In the genomic region with DNA sequence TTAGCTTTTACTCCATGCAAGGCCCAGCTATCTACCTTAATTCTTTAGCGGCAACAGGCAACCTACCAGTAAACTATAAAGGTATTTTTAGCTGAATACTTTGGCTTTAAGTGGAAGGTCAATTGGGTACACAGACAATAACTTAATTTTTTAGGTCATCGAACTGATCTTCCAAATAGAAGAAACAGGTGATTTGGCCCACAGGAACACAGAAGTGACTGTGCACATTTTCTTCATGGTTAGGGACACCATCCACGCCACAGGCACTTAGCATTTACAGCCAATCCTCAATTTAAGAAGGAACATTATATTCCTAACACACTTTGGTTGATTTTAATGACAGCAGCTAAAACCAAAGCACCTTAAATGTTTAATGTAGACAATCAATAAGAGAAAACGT, we compare ENCODE assay signal across 8 cellular contexts. TPM values are rescaled to one million over a fixed set of nuclear protein-coding genes. Genes with fewer than 3 reads are reported as not detected.
DNase-seq lines count a peak whose midpoint lies in the region; ATAC-seq and TF ChIP-seq lines count a peak whose summit lies in the region.

No MANE protein-coding gene starts in this region.

- no TSS peak for BruUV-seq in Panc1 (replicated peaks; lab: Mats Ljungman, UMichigan)

- no peak for TF ChIP-seq CTCF in GM12875 (IDR thresholded peaks at IDR 0.05; ENCODE audit: borderline replicate concordance, insufficient read depth, low read depth, low read length)
- TF ChIP-seq CTCF in Panc1 (IDR thresholded peaks at IDR 0.05), result no peak
- TF ChIP-seq CTCF in progenitor cell of endocrine pancreas (IDR thresholded peaks at IDR 0.05; ENCODE audit: unreplicated experiment), result no peak
- TF ChIP-seq CTCF in tibial nerve (IDR thresholded peaks at IDR 0.05), result no peak

- peaks cover 30% of the 10 kb centered on the region for H3K4me1 Mint-ChIP-seq in progenitor cell of endocrine pancreas (ENCODE audit: low read depth)

- 67 to 69% methylated on average over 4 of the region's 4 CpGs for WGBS in tibial nerve, 2 donors

- in situ Hi-C loops in Panc1 (cut with HindIII; ENCODE audit: low pct_unique_long_range_greater_than_20kb, low sequenced_read_pairs), result no loop called here

- intact Hi-C loops in Panc1 (cut with micrococcal nuclease; ENCODE audit: unreplicated experiment), result loop anchor here (5.0 to 10.0 kb wide), 2 partner anchors 110 to 312 kb away; partner anchors contain the start of gene ATOSA

- H3K36me3 ChIP-seq in Panc1 (ENCODE audit: control insufficient read depth, insufficient read depth, low read length), result peaks cover 5% of the 10 kb centered on the region; the same call in 1 of the 2 replicates
- H3K36me3 ChIP-seq in tibial nerve, result no peaks in the 10 kb centered on the region

- H3K9me3 ChIP-seq in Panc1 (ENCODE audit: control insufficient read depth, insufficient read depth, low read depth, low read length) (no peaks in the 10 kb centered on the region), tibial nerve (no peaks in the 10 kb centered on the region)

- no peaks in the 10 kb centered on the region for H3K27me3 ChIP-seq in Panc1 (ENCODE audit: control insufficient read depth, insufficient read depth, low read length)
- H3K27me3 ChIP-seq in tibial nerve, result no peaks in the 10 kb centered on the region

- TF ChIP-seq POLR2A in erythroblast (IDR thresholded peaks at IDR 0.05; ENCODE audit: low read length) (no peak), tibial nerve (IDR thresholded peaks at IDR 0.05) (no peak)

- peaks cover 4% of the 10 kb centered on the region for H3K36me3 Mint-ChIP-seq in progenitor cell of endocrine pancreas (ENCODE audit: insufficient read depth)

- CTCF ChIA-PET in Panc1 (lab: Charles Lee), result no interaction called here

- H3K4me3 ChIP-seq in GM12875 (ENCODE audit: low read depth, low read length) (peak overlapping the region; percentile 8), Panc1 (ENCODE audit: low read depth in 2 of 2, low read length in 2 of 2) (peak overlapping the region; percentile 86 to 97), tibial nerve (peak overlapping the region in 1 of 4 donors; percentile 87)

- TF ChIP-seq EP300 in tibial nerve (IDR thresholded peaks at IDR 0.05), result no peak

- POLR2A ChIA-PET in Panc1 (lab: Charles Lee), result interaction anchor here (0.6 kb wide), 1 partner anchor 885 kb away, joined by 4 read pairs; no protein-coding TSS in a partner anchor

- no peaks in the 10 kb centered on the region for H3K9me3 Mint-ChIP-seq in progenitor cell of endocrine pancreas (ENCODE audit: low read depth)

- no peaks in the 10 kb centered on the region for H3K27me3 Mint-ChIP-seq in progenitor cell of endocrine pancreas

- DNase-seq in Panc1 (ENCODE audit: low read depth, low spot score) (no peak), erythroblast (lab: John Stamatoyannopoulos, UW) (peak; percentile 57 to 62), progenitor cell of endocrine pancreas (ENCODE audit: low spot score, unreplicated experiment) (no peak), tibial nerve (ENCODE audit: low spot score in 2 of 2) (no peak), NCI-H1436 treated with DMSO at 0.1 percent for 48 hours (lab: John Stamatoyannopoulos, UW) (no peak)

- H3K4me1 ChIP-seq in Panc1 (ENCODE audit: control insufficient read depth, insufficient read depth, low read length) (peaks cover 24% of the 10 kb centered on the region), tibial nerve (peaks cover 0 to 59% (median 38%) of the 10 kb centered on the region in 4 donors)

- H3K27ac ChIP-seq in Panc1 (ENCODE audit: low read length), result peak overlapping the region; percentile 97
- H3K27ac ChIP-seq in tibial nerve, result peak overlapping the region in 1 of 4 donors; percentile 23

- H3K27ac Mint-ChIP-seq in progenitor cell of endocrine pancreas, result peak overlapping the region; percentile 100

- H3K4me3 Mint-ChIP-seq in progenitor cell of endocrine pancreas (ENCODE audit: low read depth), result peak overlapping the region; percentile 92

- ATAC-seq in Panc1 (no peak), HG02885 (IDR thresholded peaks at IDR 0.05; ENCODE audit: poor library complexity, unreplicated experiment) (no peak), HG03469 (IDR thresholded peaks at IDR 0.05; ENCODE audit: unreplicated experiment) (no peak)

RNA-seq across cellular contexts. Expression of gene ARPP19, which starts 1.9 kb away (rescaled TPM):
- 153 TPM for total RNA-seq in Panc1 (2021; ENCODE audit: unreplicated experiment)
- polyA plus RNA-seq in Panc1 (2012; ENCODE audit: insufficient read length), result 56.4 TPM
- total RNA-seq in progenitor cell of endocrine pancreas, result 186 and 193 TPM in 2 replicates
- total RNA-seq in tibial nerve, result 100 to 1,000 TPM in 3 of 4 donors, 10 to 100 TPM in 1; 84.9 to 123 (median 110) TPM

RNA-seq across cellular contexts. Expression of gene MYO5A, which starts 38.2 kb away (rescaled TPM):
- total RNA-seq in Panc1 (2021; ENCODE audit: unreplicated experiment) (61.1 TPM), progenitor cell of endocrine pancreas (24.9 and 31.0 TPM in 2 replicates), tibial nerve (100 to 1,000 TPM in 1 of 4 donors, 10 to 100 TPM in 3; 38.7 to 101 (median 46.9) TPM)
- polyA plus RNA-seq in Panc1 (2012; ENCODE audit: insufficient read length), result 22.3 TPM

Comparison
In these comparisons a context has a peak if more than half of its experiments do, and no peak if none do; other contexts are left out.
1. DNase-seq: peak in erythroblast (2 of 2); none in Panc1 (single experiment), progenitor cell of endocrine pancreas (single experiment), tibial nerve (0 of 2) and NCI-H1436 treated with DMSO at 0.1 percent for 48 hours (single experiment).